Comparison of ENCODE assay signal across 1 cellular context in genomic region chr1:183957216-183957830, GRCh38.
TF ChIP-seq lines count a peak whose summit lies in the region.

No MANE protein-coding gene starts in this region.

TF ChIP-seq in GM12878, 131 proteins besides CTCF, POLR2A, EP300 and RAD21 (continued from another document):
- TF ChIP-seq SKIL (IDR thresholded peaks at IDR 0.05; ENCODE audit: low read depth, poor library complexity, severe bottlenecking) (no peak), ZBTB40 (IDR thresholded peaks at IDR 0.05; ENCODE audit: borderline replicate concordance) (no peak), PBX3 (IDR thresholded peaks at IDR 0.05; ENCODE audit: insufficient replicate concordance, low read depth, low read length) (no peak), ZBTB4 (CRISPR knock-in tag; IDR thresholded peaks at IDR 0.05) (no peak), SIX5 (IDR thresholded peaks at IDR 0.05; ENCODE audit: low read depth, low read length, severe bottlenecking) (no peak), REST (IDR thresholded peaks at IDR 0.05; ENCODE audit: low read depth, low read length) (no peak), MTA3 (IDR thresholded peaks at IDR 0.05; ENCODE audit: borderline replicate concordance, low read length) (no peak), PRDM15 (CRISPR knock-in tag; IDR thresholded peaks at IDR 0.05) (no peak), SIN3A (IDR thresholded peaks at IDR 0.05; ENCODE audit: low read depth, low read length) (no peak), STAT1 (conservative IDR thresholded peaks at IDR 0.05) (no peak), BRCA1 (IDR thresholded peaks at IDR 0.05; ENCODE audit: low read depth, low read length) (no peak)
